In the genomic region with DNA sequence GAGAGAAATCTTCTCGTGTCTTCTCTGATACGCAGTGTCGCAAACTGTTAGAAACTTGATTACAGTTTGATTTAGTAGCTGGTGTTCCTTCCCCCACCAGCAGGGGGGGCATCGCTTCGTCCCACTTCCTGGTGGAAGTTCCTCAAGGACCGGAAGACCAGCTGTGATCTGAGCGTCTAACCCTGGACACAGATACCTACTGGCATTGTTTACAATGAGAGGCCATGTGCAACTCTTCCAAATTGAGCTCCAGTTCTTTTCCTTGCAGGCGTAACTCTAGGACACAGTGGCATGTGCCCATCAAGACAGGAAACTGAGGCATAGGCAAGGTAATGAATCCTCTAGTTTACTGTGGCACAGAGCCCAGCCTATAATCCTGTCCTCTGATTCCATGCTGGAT, we compare ENCODE assay signal across 8 cellular contexts.
DNase-seq lines count a peak whose midpoint lies in the region; ATAC-seq lines count a peak whose summit lies in the region.

No MANE protein-coding gene starts in this region.

- no peak overlapping the region for H3K4me3 Mint-ChIP-seq in activated naive CD4-positive, alpha-beta T cell treated with anti-CD3 and anti-CD28 coated beads for 36 hours
- H3K4me3 Mint-ChIP-seq in stimulated activated naive CD8-positive, alpha-beta T cell treated with anti-CD3 and anti-CD28 coated beads, Interleukin-15, amount 100 ng/mL, for 72 hours = no peak overlapping the region

- H3K9me3 Mint-ChIP-seq in activated naive CD4-positive, alpha-beta T cell treated with anti-CD3 and anti-CD28 coated beads for 36 hours = no peaks in the 10 kb centered on the region
- H3K9me3 Mint-ChIP-seq in stimulated activated naive CD8-positive, alpha-beta T cell treated with anti-CD3 and anti-CD28 coated beads, Interleukin-15, amount 100 ng/mL, for 72 hours = no peaks in the 10 kb centered on the region

- CTCF ChIA-PET in activated naive CD4-positive, alpha-beta T cell treated with anti-CD3 and anti-CD28 coated beads for 36 hours (lab: Charles Lee) = interaction anchor here (0.5 to 2.1 kb wide), 30 partner anchors 9 to 692 kb away, joined by 3 to 12 read pairs (median 4); no protein-coding TSS in a partner anchor

- intact Hi-C loops in activated naive CD4-positive, alpha-beta T cell treated with anti-CD3 and anti-CD28 coated beads for 36 hours (cut with micrococcal nuclease) = loop anchor here (1.0 to 2.0 kb wide), 3 partner anchors 120 to 317 kb away; no protein-coding TSS in a partner anchor

- H3K4me1 Mint-ChIP-seq in activated naive CD4-positive, alpha-beta T cell treated with anti-CD3 and anti-CD28 coated beads for 36 hours (ENCODE audit: low read depth) = peaks cover 8% of the 10 kb centered on the region
- H3K4me1 Mint-ChIP-seq in stimulated activated naive CD8-positive, alpha-beta T cell treated with anti-CD3 and anti-CD28 coated beads, Interleukin-15, amount 100 ng/mL, for 72 hours = peaks cover 24% of the 10 kb centered on the region

- no peak overlapping the region for H3K27ac Mint-ChIP-seq in activated naive CD4-positive, alpha-beta T cell treated with anti-CD3 and anti-CD28 coated beads for 36 hours
- no peak overlapping the region for H3K27ac Mint-ChIP-seq in stimulated activated naive CD8-positive, alpha-beta T cell treated with anti-CD3 and anti-CD28 coated beads, Interleukin-15, amount 100 ng/mL, for 72 hours

- H3K36me3 Mint-ChIP-seq in activated naive CD4-positive, alpha-beta T cell treated with anti-CD3 and anti-CD28 coated beads for 36 hours (ENCODE audit: low read depth) = peaks cover 3% of the 10 kb centered on the region

- no peak for ATAC-seq in stimulated activated naive CD8-positive, alpha-beta T cell treated with anti-CD3 and anti-CD28 coated beads, Interleukin-15, amount 100 ng/mL, for 72 hours

- H3K27me3 Mint-ChIP-seq in activated naive CD4-positive, alpha-beta T cell treated with anti-CD3 and anti-CD28 coated beads for 36 hours (ENCODE audit: low read depth) = no peaks in the 10 kb centered on the region
- no peaks in the 10 kb centered on the region for H3K27me3 Mint-ChIP-seq in stimulated activated naive CD8-positive, alpha-beta T cell treated with anti-CD3 and anti-CD28 coated beads, Interleukin-15, amount 100 ng/mL, for 72 hours

- DNase-seq in activated effector memory CD4-positive, alpha-beta T cell treated with anti-CD3 and anti-CD28 coated beads, Interleukin-2, amount 50 U/mL, for 16 hours = peak; percentile 66
- no peak for DNase-seq in activated effector memory CD4-positive, alpha-beta T cell treated with Interleukin-2 at 50 U/mL for 16 hours
- DNase-seq in NCI-H2196 treated with DMSO at 0.1 percent for 48 hours (lab: John Stamatoyannopoulos, UW; ENCODE audit: unreplicated experiment) (peak; percentile 2), iris pigment epithelial cell (ENCODE audit: low read depth) (peak; percentile 7), DMS79 treated with DMSO at 0.1 percent for 48 hours (lab: John Stamatoyannopoulos, UW) (no peak), NCI-H1092 treated with DMSO at 0.1 percent for 48 hours (lab: John Stamatoyannopoulos, UW) (no peak)
- peak; percentile 62 for DNase-seq in activated naive CD4-positive, alpha-beta T cell treated with anti-CD3 and anti-CD28 coated beads for 36 hours
- DNase-seq in stimulated activated naive CD8-positive, alpha-beta T cell treated with anti-CD3 and anti-CD28 coated beads, Interleukin-15, amount 100 ng/mL, for 72 hours = peak; percentile 13 to 27

Comparison
In these comparisons a context has a peak if more than half of its experiments do, and no peak if none do; other contexts are left out.
1. DNase-seq: peak in activated effector memory CD4-positive, alpha-beta T cell treated with anti-CD3 and anti-CD28 coated beads, Interleukin-2, amount 50 U/mL, for 16 hours (single experiment), NCI-H2196 treated with DMSO at 0.1 percent for 48 hours (single experiment), activated naive CD4-positive, alpha-beta T cell treated with anti-CD3 and anti-CD28 coated beads for 36 hours (single experiment), iris pigment epithelial cell (single experiment) and stimulated activated naive CD8-positive, alpha-beta T cell treated with anti-CD3 and anti-CD28 coated beads, Interleukin-15, amount 100 ng/mL, for 72 hours (2 of 2); none in activated effector memory CD4-positive, alpha-beta T cell treated with Interleukin-2 at 50 U/mL for 16 hours (single experiment), DMS79 treated with DMSO at 0.1 percent for 48 hours (single experiment) and NCI-H1092 treated with DMSO at 0.1 percent for 48 hours (single experiment).